ENCODE assay signal across 8 cellular contexts in genomic region chr22:22463855-22464540, GRCh38. TPM values are rescaled to one million over a fixed set of nuclear protein-coding genes. Genes with fewer than 3 reads are reported as not detected.
DNase-seq lines count a peak whose midpoint lies in the region; ATAC-seq and TF ChIP-seq lines count a peak whose summit lies in the region.

No MANE protein-coding gene starts in this region.

- 21 to 24% (median 21%) methylated on average over 18 of the region's 18 CpGs for WGBS in psoas muscle, 3 donors

- peak; percentile 69 for TF ChIP-seq CTCF in psoas muscle (IDR thresholded peaks at IDR 0.05)

- H3K27ac ChIP-seq in psoas muscle, result no peak overlapping the region

- no peaks in the 10 kb centered on the region for H3K4me1 ChIP-seq in psoas muscle

- H3K36me3 ChIP-seq in psoas muscle (ENCODE audit: insufficient read depth in 1 of 2, low read depth in 1 of 2), result no peaks in the 10 kb centered on the region

- intact Hi-C loops in psoas muscle (cut with DNase I), result loop anchor here (10.0 kb wide), 1 partner anchor 491 kb away; no protein-coding TSS in a partner anchor

- no peak overlapping the region for H3K4me3 ChIP-seq in psoas muscle

- peaks cover 7 to 26% (median 12%) of the 10 kb centered on the region in 3 donors for H3K27me3 ChIP-seq in psoas muscle (ENCODE audit: insufficient read depth in 3 of 3, low read length in 2 of 3)

- DNase-seq in DMS153 (lab: John Stamatoyannopoulos, UW) (peak; percentile 11), HUDEP-2 (lab: John Stamatoyannopoulos, UW; ENCODE audit: unreplicated experiment in 76 of 76) (peak in 49 of 76 experiments; percentile 1 to 72 (median 40)), RPMI8226 (peak; percentile 44), germinal center (ENCODE audit: low spot score) (peak; percentile 66), psoas muscle (no peak), occipital lobe (lab: John Stamatoyannopoulos, UW) (no peak)
- DNase-seq in activated naive CD4-positive, alpha-beta T cell treated with Interleukin-2 at 50 U/mL for 16 hours, result peak; percentile 37

- H3K9me3 ChIP-seq in psoas muscle, result peaks cover 5% of the 10 kb centered on the region

- ATAC-seq in psoas muscle (peak in 3 of 4 donors; percentile 49 to 67 (median 62)), GM18867 (IDR thresholded peaks at IDR 0.05; ENCODE audit: unreplicated experiment) (no peak)

RNA-seq across cellular contexts. Expression of gene ZNF280B, which starts 44.5 kb away (rescaled TPM):
- total RNA-seq in psoas muscle (under 1 TPM; 0.10 to 0.54 (median 0.29) TPM), occipital lobe (3.7 TPM)
- polyA plus RNA-seq in psoas muscle, result under 1 TPM; 0.06 to 0.23 (median 0.09) TPM

RNA-seq across cellular contexts. Expression of gene ZNF280A, which starts 56.1 kb away (rescaled TPM):
- total RNA-seq in psoas muscle, result not detected
- not detected for polyA plus RNA-seq in psoas muscle
- total RNA-seq in occipital lobe, result not detected

Comparison
In these comparisons a context has a peak if more than half of its experiments do, and no peak if none do; other contexts are left out.
1. DNase-seq: peak in DMS153 (single experiment), HUDEP-2 (49 of 76), RPMI8226 (single experiment), activated naive CD4-positive, alpha-beta T cell treated with Interleukin-2 at 50 U/mL for 16 hours (single experiment) and germinal center (single experiment); none in psoas muscle (0 of 2) and occipital lobe (single experiment).